Comparison of ENCODE assay signal across 10 cellular contexts in the genomic region with DNA sequence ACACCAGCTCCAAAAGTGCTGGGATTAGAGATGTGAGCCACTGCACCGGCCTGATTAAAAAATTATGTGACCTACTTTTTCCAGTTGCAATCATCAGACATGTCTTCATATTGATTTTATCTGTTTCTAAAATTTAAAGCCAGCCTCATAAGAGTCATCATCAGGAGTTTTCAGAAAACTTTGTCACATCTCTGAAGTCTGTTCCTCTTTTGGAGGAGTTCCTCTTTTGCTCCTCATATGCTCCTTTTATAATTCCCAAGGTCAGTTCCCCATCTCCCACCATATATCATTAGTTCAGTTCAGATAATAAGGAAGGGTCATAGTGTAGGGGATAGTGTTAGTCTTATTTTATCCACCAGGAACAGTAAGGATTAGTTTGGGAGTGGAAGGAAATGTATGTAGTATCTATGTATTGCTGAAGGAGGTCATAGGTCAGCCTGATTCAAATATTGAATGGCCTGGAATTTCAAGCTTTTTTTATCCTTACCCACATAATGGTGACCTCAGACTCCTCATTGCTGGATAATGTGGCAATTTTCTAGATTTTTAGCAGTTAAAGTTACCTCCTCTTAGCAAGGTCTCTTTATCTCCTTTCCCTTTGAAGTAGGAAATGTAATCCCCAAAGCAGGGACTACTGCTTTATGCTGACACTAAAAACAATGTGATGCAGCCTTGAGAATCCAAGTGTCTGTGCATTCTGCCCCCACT. TPM values are rescaled to one million over a fixed set of nuclear protein-coding genes. Genes with fewer than 3 reads are reported as not detected.
DNase-seq lines count a peak whose midpoint lies in the region; ATAC-seq and TF ChIP-seq lines count a peak whose summit lies in the region.
"Had no signal": no experiment of that assay in that cellular context is flagged by ENCODE, and none has a peak within 500 bp of the region (broad histone marks: within the 10 kb centered on the region; RNA-seq: fewer than 3 reads in every experiment).

No MANE protein-coding gene starts in this region.

- H3K27ac ChIP-seq in GM23248 (peak overlapping the region; percentile 88), PC-3 (ENCODE audit: low read length) (peak overlapping the region; percentile 91), skin epidermis (peak overlapping the region in 18 of 21 experiments; percentile 24 to 80 (median 60))

- peak overlapping the region; percentile 62 for H3K27ac Mint-ChIP-seq in endothelial cell (ENCODE audit: unreplicated experiment)
- H3K27ac Mint-ChIP-seq: activated naive CD8-positive, alpha-beta T cell treated with anti-CD3 and anti-CD28 coated beads, Interleukin-2, amount 50 U/mL, for 24 hours had no signal

- no peaks in the 10 kb centered on the region for H4K20me1 ChIP-seq in GM23248 (ENCODE audit: insufficient read depth)
- no peaks in the 10 kb centered on the region for H4K20me1 ChIP-seq in PC-3 (ENCODE audit: low read length)

- in situ Hi-C loops in GM23248 (cut with MboI) = loop anchor here (10.0 kb wide), 1 partner anchor 61 kb away; no protein-coding TSS in a partner anchor

- intact Hi-C loops in PC-3 (cut with micrococcal nuclease) = no loop called here

- H3K4me1 Mint-ChIP-seq in endothelial cell (ENCODE audit: unreplicated experiment) = peaks cover 6% of the 10 kb centered on the region
- H3K4me1 Mint-ChIP-seq: activated naive CD8-positive, alpha-beta T cell treated with anti-CD3 and anti-CD28 coated beads, Interleukin-2, amount 50 U/mL, for 24 hours had no signal

- CTCF ChIA-PET in PC-3 (lab: Charles Lee) = interaction anchor here (0.9 kb wide), 1 partner anchor 95 kb away, joined by 4 read pairs; no protein-coding TSS in a partner anchor

- H3K9ac ChIP-seq in GM23248 = peak overlapping the region; percentile 73
- peak overlapping the region; percentile 45 for H3K9ac ChIP-seq in PC-3 (ENCODE audit: low read length)

- H3K79me2 ChIP-seq in GM23248 (ENCODE audit: insufficient read depth) (0 out of 2 replicates have a peak, but pooled peaks cover 4% of the 10 kb centered on the region), PC-3 (ENCODE audit: low read length) (no peaks in the 10 kb centered on the region)

- BruUV-seq in PC-3 (replicated peaks; lab: Mats Ljungman, UMichigan) = TSS peak; percentile 97

- peaks cover 29% of the 10 kb centered on the region for H3K36me3 Mint-ChIP-seq in endothelial cell (ENCODE audit: low read depth, unreplicated experiment)

- 0 out of 2 replicates have a peak overlapping the region, but pooled peaks have one; percentile 14 for H3K4me3 ChIP-seq in GM23248
- H3K4me3 ChIP-seq in PC-3 (ENCODE audit: low read length) = peak overlapping the region; percentile 22; the same call in 1 of the 2 replicates
- no peak overlapping the region for H3K4me3 ChIP-seq in skin epidermis

- H3K4me1 ChIP-seq in GM23248 (ENCODE audit: insufficient read depth) (peaks cover 39% of the 10 kb centered on the region), PC-3 (ENCODE audit: insufficient read depth, low read length) (peaks cover 22% of the 10 kb centered on the region)

- ATAC-seq in PC-3 = peak; percentile 12; the same call in 1 of the 2 replicates
- ATAC-seq in HG03378 (IDR thresholded peaks at IDR 0.05; ENCODE audit: unreplicated experiment) = no peak
- no peak for ATAC-seq in HG03097 (IDR thresholded peaks at IDR 0.05; ENCODE audit: low FRiP score, unreplicated experiment)
- ATAC-seq: activated naive CD8-positive, alpha-beta T cell treated with anti-CD3 and anti-CD28 coated beads, Interleukin-2, amount 50 U/mL, for 24 hours had no signal

- H3K4me3 Mint-ChIP-seq in endothelial cell (ENCODE audit: unreplicated experiment) = no peak overlapping the region
- H3K4me3 Mint-ChIP-seq: activated naive CD8-positive, alpha-beta T cell treated with anti-CD3 and anti-CD28 coated beads, Interleukin-2, amount 50 U/mL, for 24 hours had no signal

- peak; percentile 34 for DNase-seq in GM23248
- no peak for DNase-seq in PC-3
- DNase-seq in endothelial cell (ENCODE audit: low spot score) = no peak
- DNase-seq in germinal center (ENCODE audit: low spot score) = no peak
- DNase-seq: activated naive CD8-positive, alpha-beta T cell treated with anti-CD3 and anti-CD28 coated beads, Interleukin-2, amount 50 U/mL, for 24 hours; stimulated activated naive CD4-positive, alpha-beta T cell; T-helper 9 cell had no signal

- no peaks in the 10 kb centered on the region for H3K9me3 ChIP-seq in GM23248 (ENCODE audit: low read depth)
- H3K9me3 ChIP-seq in PC-3 (ENCODE audit: low read length) = no peaks in the 10 kb centered on the region

- peak overlapping the region; percentile 49 for H3K4me2 ChIP-seq in GM23248 (ENCODE audit: unreplicated experiment)
- H3K4me2 ChIP-seq in PC-3 (ENCODE audit: low read length) = peak overlapping the region; percentile 69

- H2AFZ ChIP-seq in GM23248 (no peak overlapping the region), PC-3 (ENCODE audit: low read length) (no peak overlapping the region)

- no peaks in the 10 kb centered on the region for H3K9me3 Mint-ChIP-seq in endothelial cell (ENCODE audit: unreplicated experiment)
- H3K9me3 Mint-ChIP-seq: activated naive CD8-positive, alpha-beta T cell treated with anti-CD3 and anti-CD28 coated beads, Interleukin-2, amount 50 U/mL, for 24 hours had no signal

- H3K27me3 ChIP-seq in GM23248 (replicated peaks; ENCODE audit: insufficient read depth) = no peaks in the 10 kb centered on the region
- H3K27me3 ChIP-seq in PC-3 (ENCODE audit: low read length) = no peaks in the 10 kb centered on the region

- H3F3A ChIP-seq in GM23248 (ENCODE audit: insufficient read depth) (peaks cover 47% of the 10 kb centered on the region), PC-3 (ENCODE audit: low read length, unreplicated experiment) (no peaks in the 10 kb centered on the region)

- H3K36me3 ChIP-seq in GM23248 (ENCODE audit: low read depth) (peaks cover 35% of the 10 kb centered on the region), PC-3 (ENCODE audit: low read depth, low read length) (peaks cover 23% of the 10 kb centered on the region; the same call in 1 of the 2 replicates)

- H3K9me2 ChIP-seq in GM23248 (ENCODE audit: insufficient read depth) = no peaks in the 10 kb centered on the region
- no peaks in the 10 kb centered on the region for H3K9me2 ChIP-seq in PC-3 (replicated peaks; ENCODE audit: low read length)

- WGBS in GM23248 (ENCODE audit: low coverage in 1 of 2, low lambda C conversion rate in 2 of 2, missing lambda C conversion rate in 2 of 2), 2 experiments = 0 to 13% methylated on average over 1 of the region's 1 CpG

- POLR2A ChIA-PET in PC-3 (lab: Charles Lee; ENCODE audit: unreplicated experiment) = interaction anchor here (0.7 kb wide), 1 partner anchor 103 kb away, joined by 3 read pairs; no protein-coding TSS in a partner anchor

- TF ChIP-seq CTCF in PC-3 (conservative IDR thresholded peaks at IDR 0.05; ENCODE audit: low read depth, low read length) = no peak
- TF ChIP-seq CTCF in endothelial cell (IDR thresholded peaks at IDR 0.05; ENCODE audit: unreplicated experiment) = no peak

- no peaks in the 10 kb centered on the region for H3K27me3 Mint-ChIP-seq in endothelial cell (ENCODE audit: unreplicated experiment)
- H3K27me3 Mint-ChIP-seq: activated naive CD8-positive, alpha-beta T cell treated with anti-CD3 and anti-CD28 coated beads, Interleukin-2, amount 50 U/mL, for 24 hours had no signal

RNA-seq across cellular contexts. Expression of a gene that starts 13.8 kb away (rescaled TPM):
- 154 and 161 TPM in 2 replicates for total RNA-seq in GM23248 (2014; rRNA removed; shearing (Covaris generic))
- polyA plus RNA-seq in GM23248 (2016; fragmentation: Nextera tagmentation; extraction: Ambion mirVana) = 153 and 157 TPM in 2 replicates
- total RNA-seq in PC-3 (2014; rRNA removed) = 49.4 and 56.2 TPM in 2 replicates
- 23.0 TPM for total RNA-seq in endothelial cell (ENCODE audit: unreplicated experiment)

Comparison
In these comparisons a context has a peak if more than half of its experiments do, and no peak if none do; other contexts are left out.
1. H3K4me3 ChIP-seq: peak in GM23248 (single experiment) and PC-3 (single experiment); none in skin epidermis (0 of 7).
2. Peak in every context shown above with its lines, with median percentiles within 50 percentile points of each other: H3K27ac ChIP-seq.